ENCODE assay signal across 10 cellular contexts in the genomic region with DNA sequence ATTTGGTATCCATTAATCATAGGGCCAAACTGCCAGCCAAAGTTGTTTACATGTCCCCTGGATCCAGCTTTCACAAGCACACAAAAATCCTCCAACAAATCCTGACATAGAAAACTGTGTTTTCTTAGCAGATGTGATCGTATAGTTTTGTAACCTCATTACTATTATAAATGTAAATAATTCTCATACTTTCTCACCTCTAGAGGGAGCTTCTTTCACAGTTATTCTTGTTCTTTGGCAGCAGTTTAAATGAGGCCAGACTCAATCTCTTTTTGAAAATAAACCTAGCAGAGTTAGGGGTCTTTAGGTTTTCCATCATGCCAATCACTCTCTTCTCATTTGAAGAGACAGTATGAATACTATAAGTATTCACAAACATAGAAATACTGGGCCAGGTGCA. TPM values are rescaled to one million over a fixed set of nuclear protein-coding genes. Genes with fewer than 3 reads are reported as not detected.
A peak's percentile ranks its signal among the peaks of the same experiment; 100 is the strongest.
DNase-seq lines count a peak whose midpoint lies in the region; ATAC-seq and TF ChIP-seq lines count a peak whose summit lies in the region.
"Had no signal": no experiment of that assay in that cellular context is flagged by ENCODE, and none has a peak within 500 bp of the region (broad histone marks: within the 10 kb centered on the region; RNA-seq: fewer than 3 reads in every experiment).

No MANE protein-coding gene starts in this region.

- no peak overlapping the region for H4K8ac ChIP-seq in IMR-90 (ENCODE audit: low read depth in 2 of 2, low read length in 2 of 2)

- no peak overlapping the region for H4K91ac ChIP-seq in IMR-90 (ENCODE audit: insufficient read depth, low read depth, low read length)

- H2BK20ac ChIP-seq in IMR-90 (ENCODE audit: low read depth, low read length) = no peak overlapping the region

- no peaks in the 10 kb centered on the region for H3K9me3 ChIP-seq in CD4-positive, CD25-positive, alpha-beta regulatory T cell (ENCODE audit: control insufficient read depth in 2 of 2, low read length in 2 of 2)
- H3K9me3 ChIP-seq in IMR-90 (ENCODE audit: control insufficient read depth, insufficient read depth, low read length) (no peaks in the 10 kb centered on the region), T-helper 17 cell (ENCODE audit: control insufficient read depth, low read length, poor library complexity, severe bottlenecking) (no peaks in the 10 kb centered on the region)
- H3K9me3 ChIP-seq in CD8-positive, alpha-beta T cell (ENCODE audit: low read length) = no peaks in the 10 kb centered on the region

- intact Hi-C loops in IMR-90 (cut with micrococcal nuclease) = loop anchor here (1.0 to 5.0 kb wide), 2 partner anchors 36 to 120 kb away; no protein-coding TSS in a partner anchor
- intact Hi-C loops in CD8-positive, alpha-beta T cell (cut with DNase I, micrococcal nuclease) = no loop called here

- no TSS peak for BruUV-seq in IMR-90 (replicated peaks; lab: Mats Ljungman, UMichigan)

- H2AK9ac ChIP-seq in IMR-90 (replicated peaks; ENCODE audit: low read depth, low read length, poor library complexity) = no peak overlapping the region

- TF ChIP-seq POLR2A in IMR-90 (IDR thresholded peaks at IDR 0.05; ENCODE audit: low read depth, low read length) = no peak

- peaks cover 62% of the 10 kb centered on the region for H3K4me1 ChIP-seq in CD4-positive, CD25-positive, alpha-beta regulatory T cell (ENCODE audit: control insufficient read depth, insufficient read depth, low read length, poor library complexity, severe bottlenecking)
- peaks cover 2% of the 10 kb centered on the region for H3K4me1 ChIP-seq in IMR-90 (ENCODE audit: control insufficient read depth, insufficient read depth, low read length)
- H3K4me1 ChIP-seq in CD8-positive, alpha-beta T cell (ENCODE audit: insufficient read depth, low read length) = peaks cover 54% of the 10 kb centered on the region

- dilution Hi-C loops in IMR-90 (cut with HindIII; ENCODE audit: low sequenced_read_pairs, unreplicated experiment) = no loop called here

- no peaks in the 10 kb centered on the region for H3K79me1 ChIP-seq in IMR-90 (ENCODE audit: low read depth in 1 of 2, low read length in 2 of 2)

- no peaks in the 10 kb centered on the region for H3K27me3 ChIP-seq in CD4-positive, CD25-positive, alpha-beta regulatory T cell (ENCODE audit: control insufficient read depth, insufficient read depth, low read length)
- H3K27me3 ChIP-seq in IMR-90 (ENCODE audit: control insufficient read depth, insufficient read depth, low read length) = peaks cover 18% of the 10 kb centered on the region
- no peaks in the 10 kb centered on the region for H3K27me3 ChIP-seq in CD8-positive, alpha-beta T cell (ENCODE audit: insufficient read depth, low read length)

- no peak overlapping the region for H3K27ac ChIP-seq in CD4-positive, CD25-positive, alpha-beta regulatory T cell (ENCODE audit: insufficient read depth, low read length, poor library complexity, severe bottlenecking)
- no peak overlapping the region for H3K27ac ChIP-seq in IMR-90 (ENCODE audit: insufficient read depth, low read length)
- no peak overlapping the region for H3K27ac ChIP-seq in CD8-positive, alpha-beta T cell (ENCODE audit: low read depth, low read length)

- no peak overlapping the region for H3K23ac ChIP-seq in IMR-90 (ENCODE audit: low read depth, low read length)

- H3K4ac ChIP-seq in IMR-90 (ENCODE audit: low read depth, low read length) = no peak overlapping the region

- peak overlapping the region in 2 of 3 donors; percentile 79 to 97 for H3K27ac Mint-ChIP-seq in CD4-positive, CD25-positive, alpha-beta regulatory T cell
- peak overlapping the region; percentile 83 for H3K27ac Mint-ChIP-seq in T-helper 17 cell
- H3K27ac Mint-ChIP-seq in mesothelial cell of epicardium = no peak overlapping the region
- H3K27ac Mint-ChIP-seq in CD8-positive, alpha-beta T cell = no peak overlapping the region

- no peak overlapping the region for H2BK120ac ChIP-seq in IMR-90 (ENCODE audit: low read depth, low read length)

- H4K5ac ChIP-seq in IMR-90 (ENCODE audit: low read depth, low read length) = no peak overlapping the region

- POLR2A ChIA-PET in IMR-90 (lab: Charles Lee; ENCODE audit: unreplicated experiment) = no interaction called here
- POLR2A ChIA-PET in CD8-positive, alpha-beta T cell (lab: Charles Lee) = interaction anchor here (0.9 kb wide), 1 partner anchor 11 kb away, joined by 3 read pairs; no protein-coding TSS in a partner anchor

- H3K56ac ChIP-seq in IMR-90 (ENCODE audit: extremely low read depth, insufficient read depth, low read length) = no peak overlapping the region

- no peaks in the 10 kb centered on the region for H3K36me3 Mint-ChIP-seq in CD4-positive, CD25-positive, alpha-beta regulatory T cell
- H3K36me3 Mint-ChIP-seq in T-helper 17 cell (ENCODE audit: low read depth) (no peaks in the 10 kb centered on the region), mesothelial cell of epicardium (no peaks in the 10 kb centered on the region)
- H3K36me3 Mint-ChIP-seq in CD8-positive, alpha-beta T cell = peaks cover 2% of the 10 kb centered on the region

- no peak overlapping the region for H3K18ac ChIP-seq in IMR-90 (ENCODE audit: low read depth, low read length)

- peaks cover 8% of the 10 kb centered on the region for H3K27me3 Mint-ChIP-seq in CD4-positive, CD25-positive, alpha-beta regulatory T cell
- H3K27me3 Mint-ChIP-seq in T-helper 17 cell = no peaks in the 10 kb centered on the region
- peaks cover under 1% of the 10 kb centered on the region for H3K27me3 Mint-ChIP-seq in mesothelial cell of epicardium (ENCODE audit: low read depth)
- H3K27me3 Mint-ChIP-seq in CD8-positive, alpha-beta T cell (ENCODE audit: low read depth) = peaks cover 6% of the 10 kb centered on the region

- peak in 2 of 3 donors; percentile 50 to 51 for DNase-seq in CD4-positive, CD25-positive, alpha-beta regulatory T cell
- DNase-seq in IMR-90 = peak; percentile 25
- no peak for DNase-seq in T-helper 17 cell
- DNase-seq in mesothelial cell of epicardium (ENCODE audit: low spot score in 2 of 2, unreplicated experiment in 2 of 2) = no peak
- no peak for DNase-seq in activated T-cell treated with anti-CD3 and anti-CD28 coated beads, Interleukin-2, amount 50 U/mL, for 48 hours
- DNase-seq in dermis blood vessel endothelial cell = no peak
- no peak for DNase-seq in CD8-positive, alpha-beta T cell
- DNase-seq: activated CD4-positive, alpha-beta T cell treated with anti-CD3 and anti-CD28 coated beads for 1 hour; NCI-H146 had no signal

- no peak overlapping the region for H2BK15ac ChIP-seq in IMR-90 (ENCODE audit: low read depth, low read length)

- H2AK5ac ChIP-seq in IMR-90 (ENCODE audit: low read depth, low read length) = no peak overlapping the region

- no peak overlapping the region for H3K4me2 ChIP-seq in IMR-90 (ENCODE audit: low read depth, low read length)

- no peak overlapping the region for H3K14ac ChIP-seq in IMR-90 (replicated peaks; ENCODE audit: low read depth, low read length)

- H3K4me3 ChIP-seq in CD4-positive, CD25-positive, alpha-beta regulatory T cell (ENCODE audit: low read depth, low read length) = no peak overlapping the region
- H3K4me3 ChIP-seq in IMR-90 (ENCODE audit: insufficient read depth, low read depth, low read length) = no peak overlapping the region
- H3K4me3 ChIP-seq in CD8-positive, alpha-beta T cell (ENCODE audit: low read depth, low read length) = no peak overlapping the region

- no peaks in the 10 kb centered on the region for H4K20me1 ChIP-seq in IMR-90 (ENCODE audit: insufficient read depth, low read length)

- H3K4me1 Mint-ChIP-seq in CD4-positive, CD25-positive, alpha-beta regulatory T cell = peaks cover 21 to 77% (median 54%) of the 10 kb centered on the region in 4 donors
- H3K4me1 Mint-ChIP-seq in T-helper 17 cell (peaks cover 39% of the 10 kb centered on the region), mesothelial cell of epicardium (peaks cover 13% of the 10 kb centered on the region)
- peaks cover 66% of the 10 kb centered on the region for H3K4me1 Mint-ChIP-seq in CD8-positive, alpha-beta T cell (ENCODE audit: low read depth)

- no peaks in the 10 kb centered on the region for H3K36me3 ChIP-seq in CD4-positive, CD25-positive, alpha-beta regulatory T cell (ENCODE audit: control insufficient read depth, insufficient read depth, low read length)
- H3K36me3 ChIP-seq in IMR-90 (ENCODE audit: control insufficient read depth, insufficient read depth, low read length) = no peaks in the 10 kb centered on the region
- no peaks in the 10 kb centered on the region for H3K36me3 ChIP-seq in CD8-positive, alpha-beta T cell (ENCODE audit: insufficient read depth, low read length)

- no peak for ATAC-seq in CD4-positive, CD25-positive, alpha-beta regulatory T cell (ENCODE audit: low read depth in 2 of 2)
- ATAC-seq in IMR-90 (ENCODE audit: low read depth) (peak; percentile 76), T-helper 17 cell (no peak), HG03565 (IDR thresholded peaks at IDR 0.05; ENCODE audit: unreplicated experiment) (no peak)
- no peak for ATAC-seq in CD8-positive, alpha-beta T cell

- peak overlapping the region; percentile 26 to 64 (median 48) for H3K4me3 Mint-ChIP-seq in CD4-positive, CD25-positive, alpha-beta regulatory T cell
- H3K4me3 Mint-ChIP-seq in T-helper 17 cell = no peak overlapping the region
- no peak overlapping the region for H3K4me3 Mint-ChIP-seq in mesothelial cell of epicardium
- H3K4me3 Mint-ChIP-seq in CD8-positive, alpha-beta T cell = no peak overlapping the region

- CTCF ChIA-PET in IMR-90 (lab: Yijun Ruan, JAX) = interaction anchor here (0.7 to 1.1 kb wide), 6 partner anchors 9 to 28 kb away, joined by 3 to 8 read pairs (median 3); a partner anchor contains a TSS
- CTCF ChIA-PET in CD8-positive, alpha-beta T cell (lab: Charles Lee) = interaction anchor here (1.1 kb wide), 1 partner anchor 17 kb away, joined by 4 read pairs; a partner anchor contains a TSS

- peaks cover 0 to 5% (median 2%) of the 10 kb centered on the region in 7 donors for H3K9me3 Mint-ChIP-seq in CD4-positive, CD25-positive, alpha-beta regulatory T cell
- no peaks in the 10 kb centered on the region for H3K9me3 Mint-ChIP-seq in mesothelial cell of epicardium
- peaks cover 2% of the 10 kb centered on the region for H3K9me3 Mint-ChIP-seq in CD8-positive, alpha-beta T cell

- peak; percentile 46 for TF ChIP-seq RAD21 in IMR-90 (IDR thresholded peaks at IDR 0.05; ENCODE audit: low read length)

- TF ChIP-seq CTCF in IMR-90 (conservative IDR thresholded peaks at IDR 0.05; ENCODE audit: low read depth, low read length) (peak; percentile 60), mesothelial cell of epicardium (IDR thresholded peaks at IDR 0.05; ENCODE audit: unreplicated experiment) (peak; percentile 49)
- no peak for TF ChIP-seq CTCF in CD8-positive, alpha-beta T cell (IDR thresholded peaks at IDR 0.05)

- H3K9me1 ChIP-seq in IMR-90 (ENCODE audit: insufficient read depth, low read length) = peaks cover 2% of the 10 kb centered on the region; the same call in 1 of the 2 replicates

- H2BK5ac ChIP-seq in IMR-90 (ENCODE audit: low read depth, low read length, poor library complexity, severe bottlenecking) = no peak overlapping the region

- no CpG with 5 or more reads among the region's 1 CpG for WGBS in IMR-90 (ENCODE audit: extremely low coverage in 2 of 2, insufficient read length in 1 of 2), 2 experiments

- in situ Hi-C loops in IMR-90 (cut with MboI; ENCODE audit: low sequenced_read_pairs) = no loop called here

- H3K9ac ChIP-seq in IMR-90 (ENCODE audit: low read depth, low read length) = peak overlapping the region; percentile 39; the same call in 1 of the 2 replicates

- H2AFZ ChIP-seq in IMR-90 (replicated peaks; ENCODE audit: low read length, poor library complexity) = no peak overlapping the region

RNA-seq across cellular contexts. Expression of a gene that starts 17.0 kb away (rescaled TPM):
- total RNA-seq in CD4-positive, CD25-positive, alpha-beta regulatory T cell = 32.9 TPM
- polyA plus RNA-seq in CD4-positive, CD25-positive, alpha-beta regulatory T cell = 1 to 10 TPM; 4.3 to 6.3 (median 5.6) TPM
- total RNA-seq in IMR-90 (2012; rRNA removed) = 5.6 and 5.7 TPM in 2 replicates
- 6.6 and 6.7 TPM in 2 replicates for polyA plus RNA-seq in IMR-90 (2012; rRNA removed)
- polyA plus RNA-seq in IMR-90 (2012; cell fraction: cytosol; rRNA removed) = 2.5 and 2.8 TPM in 2 replicates
- 7.3 and 14.8 TPM in 2 replicates for polyA plus RNA-seq in IMR-90 (2012; cell fraction: nucleus; rRNA removed; ENCODE audit: low replicate concordance)
- 10 to 100 TPM; 22.5 to 24.0 TPM for total RNA-seq in T-helper 17 cell
- 26.9 to 29.0 TPM (median 28.1 TPM) in 3 replicates for total RNA-seq in mesothelial cell of epicardium
- 9.7 and 10.8 TPM in 2 replicates for total RNA-seq in dermis blood vessel endothelial cell
- total RNA-seq in CD8-positive, alpha-beta T cell = 10 to 100 TPM; 18.2 TPM

RNA-seq across cellular contexts. Expression of a gene that starts 40.8 kb away (rescaled TPM):
- total RNA-seq in CD4-positive, CD25-positive, alpha-beta regulatory T cell = 81.7 TPM
- polyA plus RNA-seq in CD4-positive, CD25-positive, alpha-beta regulatory T cell = 10 to 100 TPM; 17.9 to 23.3 (median 18.5) TPM
- 4.7 and 7.0 TPM in 2 replicates for total RNA-seq in IMR-90 (2012; rRNA removed)
- polyA plus RNA-seq in IMR-90 (2012; rRNA removed) = 26.3 and 28.0 TPM in 2 replicates
- 12.0 and 19.1 TPM in 2 replicates for polyA plus RNA-seq in IMR-90 (2012; cell fraction: cytosol; rRNA removed)
- polyA plus RNA-seq in IMR-90 (2012; cell fraction: nucleus; rRNA removed; ENCODE audit: low replicate concordance) = 49.8 and 115 TPM in 2 replicates
- 10 to 100 TPM; 51.0 to 70.7 TPM for total RNA-seq in T-helper 17 cell
- 55.8 to 60.2 TPM (median 60.1 TPM) in 3 replicates for total RNA-seq in mesothelial cell of epicardium
- total RNA-seq in dermis blood vessel endothelial cell = 19.2 and 22.0 TPM in 2 replicates
- total RNA-seq in CD8-positive, alpha-beta T cell = 10 to 100 TPM; 39.7 to 45.5 TPM

Comparison
In these comparisons a context has a peak if more than half of its experiments do, and no peak if none do; other contexts are left out.
1. DNase-seq: peak in CD4-positive, CD25-positive, alpha-beta regulatory T cell (2 of 3) and IMR-90 (single experiment); none in T-helper 17 cell (0 of 3), mesothelial cell of epicardium (0 of 2), activated T-cell treated with anti-CD3 and anti-CD28 coated beads, Interleukin-2, amount 50 U/mL, for 48 hours (0 of 2), dermis blood vessel endothelial cell (single experiment) and CD8-positive, alpha-beta T cell (0 of 7).
2. H3K27ac Mint-ChIP-seq: peak in CD4-positive, CD25-positive, alpha-beta regulatory T cell (2 of 3) and T-helper 17 cell (single experiment); none in mesothelial cell of epicardium (single experiment) and CD8-positive, alpha-beta T cell (single experiment).
3. H3K4me3 Mint-ChIP-seq: peak in CD4-positive, CD25-positive, alpha-beta regulatory T cell (4 of 4); none in T-helper 17 cell (single experiment), mesothelial cell of epicardium (single experiment) and CD8-positive, alpha-beta T cell (single experiment).